In the genomic region with DNA sequence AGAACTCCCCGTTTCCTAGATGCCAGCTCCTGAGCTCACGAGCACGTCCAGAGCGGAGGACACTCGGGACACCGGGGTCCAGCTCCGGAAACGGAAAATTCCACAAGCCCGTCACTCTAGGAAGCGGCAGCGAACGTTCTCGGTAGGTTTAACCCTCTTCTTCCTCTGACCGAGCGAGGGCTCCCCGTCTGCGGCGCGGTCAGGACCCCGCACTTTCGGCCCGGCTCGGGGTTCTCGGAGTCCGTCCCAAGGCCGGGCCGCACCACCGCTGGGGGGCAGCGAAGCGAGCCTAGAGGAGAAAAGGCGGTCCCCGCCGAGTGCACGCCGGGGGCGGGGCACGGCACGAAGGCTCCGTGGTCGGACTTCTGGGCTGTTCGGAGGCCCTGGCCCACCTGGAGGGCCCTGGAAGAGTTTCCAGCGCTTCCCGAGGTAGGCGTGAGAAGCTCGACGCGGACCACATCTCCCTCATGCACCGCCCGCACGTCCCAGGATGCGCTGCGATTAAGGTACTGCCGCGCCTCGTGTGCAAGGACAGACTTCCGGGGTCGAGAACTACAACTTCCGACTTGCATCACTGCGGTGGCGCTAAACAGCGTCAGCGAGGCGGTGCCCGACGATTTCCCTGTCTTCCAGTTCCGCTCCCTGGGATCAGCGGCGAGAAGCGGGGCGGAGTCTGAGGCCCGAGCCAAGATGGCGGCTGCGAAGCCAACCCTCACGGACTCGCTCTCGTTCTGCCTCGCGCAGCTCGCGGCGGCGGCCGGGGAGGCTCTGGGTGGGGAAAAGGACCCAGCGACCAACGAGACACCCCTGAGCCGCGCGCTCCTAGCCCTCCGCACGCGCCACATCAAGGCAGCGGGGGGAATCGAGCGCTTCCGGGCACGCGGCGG, we compare ENCODE assay signal across 8 cellular contexts.
A peak's percentile ranks its signal among the peaks of the same experiment; 100 is the strongest.
DNase-seq lines count a peak whose midpoint lies in the region; ATAC-seq and TF ChIP-seq lines count a peak whose summit lies in the region.

A gene with protein sequence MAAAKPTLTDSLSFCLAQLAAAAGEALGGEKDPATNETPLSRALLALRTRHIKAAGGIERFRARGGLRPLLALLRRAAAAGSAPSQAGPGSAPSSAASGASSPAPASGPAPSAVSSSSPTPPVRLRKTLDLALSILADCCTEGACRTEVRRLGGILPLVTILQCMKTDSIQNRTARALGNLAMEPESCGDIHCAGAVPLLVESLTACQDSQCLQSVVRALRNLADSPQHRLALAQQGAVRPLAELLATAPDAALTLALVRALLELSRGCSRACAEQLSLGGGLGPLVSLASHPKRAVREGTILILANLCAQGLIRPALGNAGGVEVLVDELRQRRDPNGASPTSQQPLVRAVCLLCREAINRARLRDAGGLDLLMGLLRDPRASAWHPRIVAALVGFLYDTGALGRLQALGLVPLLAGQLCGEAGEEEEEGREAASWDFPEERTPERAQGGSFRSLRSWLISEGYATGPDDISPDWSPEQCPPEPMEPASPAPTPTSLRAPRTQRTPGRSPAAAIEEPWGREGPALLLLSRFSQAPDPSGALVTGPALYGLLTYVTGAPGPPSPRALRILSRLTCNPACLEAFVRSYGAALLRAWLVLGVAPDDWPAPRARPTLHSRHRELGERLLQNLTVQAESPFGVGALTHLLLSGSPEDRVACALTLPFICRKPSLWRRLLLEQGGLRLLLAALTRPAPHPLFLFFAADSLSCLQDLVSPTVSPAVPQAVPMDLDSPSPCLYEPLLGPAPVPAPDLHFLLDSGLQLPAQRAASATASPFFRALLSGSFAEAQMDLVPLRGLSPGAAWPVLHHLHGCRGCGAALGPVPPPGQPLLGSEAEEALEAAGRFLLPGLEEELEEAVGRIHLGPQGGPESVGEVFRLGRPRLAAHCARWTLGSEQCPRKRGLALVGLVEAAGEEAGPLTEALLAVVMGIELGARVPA (plus strand): TSS at position 667 of the 887 bp plus-strand sequence. CDS start 24 bp downstream, at position 691.

- ATAC-seq in GM19023 (IDR thresholded peaks at IDR 0.05; ENCODE audit: unreplicated experiment) (peak; percentile 79), HG03280 (IDR thresholded peaks at IDR 0.05; ENCODE audit: unreplicated experiment) (peak; percentile 69)

- DNase-seq in AG10803 (ENCODE audit: low read depth) (peak; percentile 98), NCI-H345 (lab: John Stamatoyannopoulos, UW) (peak; percentile 100), iris pigment epithelial cell (ENCODE audit: low read depth) (peak; percentile 99)
- peak; percentile 82 to 95 (median 90) for DNase-seq in activated CD4-positive, CD25-positive, alpha-beta regulatory T cell (lab: John Stamatoyannopoulos, UW)
- peak; percentile 98 for DNase-seq in central memory CD4-positive, alpha-beta T cell
- DNase-seq in stimulated activated CD4-positive, alpha-beta T cell treated with anti-CD3 and anti-CD28 coated beads, Interleukin-12 subunit alpha, Interleukin-12 subunit beta, amount 100 ng/mL, for 4 hours, result peak; percentile 95

- peak within 1 kb of the TSS; percentile 91 for H3K4me3 ChIP-seq in AG10803 (ENCODE audit: low read length)

- peak; percentile 56 for TF ChIP-seq CTCF in AG10803 (conservative IDR thresholded peaks at IDR 0.05; ENCODE audit: low read length)

Comparison
In these comparisons a context has a peak if more than half of its experiments do, and no peak if none do; other contexts are left out.
1. Peak in every context shown above with its lines: DNase-seq, ATAC-seq and H3K4me3 ChIP-seq.